ENCODE assay signal across 14 cellular contexts in the genomic region with DNA sequence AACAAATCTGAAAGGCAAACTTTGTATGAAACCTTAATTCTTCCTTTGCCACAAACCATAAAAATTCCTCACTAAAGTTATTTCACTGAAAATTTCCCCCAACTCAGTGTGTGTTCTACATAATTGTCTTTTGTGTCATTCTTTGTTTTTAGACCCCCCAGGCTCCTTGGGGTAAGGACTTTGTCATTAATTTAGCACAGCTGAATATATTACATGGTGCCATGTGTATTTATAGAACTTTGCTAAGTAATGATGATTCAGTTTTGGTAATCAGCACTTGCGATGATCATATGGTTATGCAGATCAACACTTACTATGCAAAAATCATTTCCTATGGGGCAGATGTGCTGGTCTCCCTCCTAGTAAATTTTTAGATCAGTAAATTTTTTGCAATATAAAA.
"Had no signal": no experiment of that assay in that cellular context is flagged by ENCODE, and none has a peak within 500 bp of the region (broad histone marks: within the 10 kb centered on the region; RNA-seq: fewer than 3 reads in every experiment).

No MANE protein-coding gene starts in this region.

- H3K36me3 ChIP-seq: gastrocnemius medialis, heart right ventricle, left lung, sigmoid colon, suprapubic skin, upper lobe of left lung had no signal

- H3K4me1 ChIP-seq: heart right ventricle, left lung, sigmoid colon, suprapubic skin, upper lobe of left lung had no signal

- H3K27ac ChIP-seq: gastrocnemius medialis, heart right ventricle, left lung, sigmoid colon, suprapubic skin, upper lobe of left lung had no signal

- DNase-seq: activated B cell treated with CpG ODN at 0.5 μM for 24 hours; activated CD4-positive, alpha-beta T cell treated with anti-CD3 and anti-CD28 coated beads, Interleukin-2, amount 10 ng/mL, durations not matched to agents 24 days and 14 days; activated naive CD4-positive, alpha-beta T cell treated with Interleukin-2 at 50 U/mL for 16 hours; gastrocnemius medialis; heart right ventricle; islet precursor cell; left lung; mucosa of descending colon; occipital lobe; sigmoid colon; stimulated activated CD4-positive, alpha-beta T cell treated with anti-CD3 and anti-CD28 coated beads, Interleukin-2, amount 100 ng/mL, for 48 hours; stimulated activated naive CD4-positive, alpha-beta T cell treated with Interleukin-2 at 50 U/mL for 16 hours; upper lobe of left lung had no signal

- H3K4me3 ChIP-seq: gastrocnemius medialis, heart right ventricle, left lung, mucosa of descending colon, sigmoid colon, suprapubic skin, upper lobe of left lung had no signal

- H3K27me3 ChIP-seq: gastrocnemius medialis, heart right ventricle, left lung, sigmoid colon, suprapubic skin, upper lobe of left lung had no signal

- H3K9me3 ChIP-seq: gastrocnemius medialis, mucosa of descending colon, sigmoid colon, suprapubic skin, upper lobe of left lung had no signal
